10 cellular contexts compared by ENCODE assay signal in the genomic region with DNA sequence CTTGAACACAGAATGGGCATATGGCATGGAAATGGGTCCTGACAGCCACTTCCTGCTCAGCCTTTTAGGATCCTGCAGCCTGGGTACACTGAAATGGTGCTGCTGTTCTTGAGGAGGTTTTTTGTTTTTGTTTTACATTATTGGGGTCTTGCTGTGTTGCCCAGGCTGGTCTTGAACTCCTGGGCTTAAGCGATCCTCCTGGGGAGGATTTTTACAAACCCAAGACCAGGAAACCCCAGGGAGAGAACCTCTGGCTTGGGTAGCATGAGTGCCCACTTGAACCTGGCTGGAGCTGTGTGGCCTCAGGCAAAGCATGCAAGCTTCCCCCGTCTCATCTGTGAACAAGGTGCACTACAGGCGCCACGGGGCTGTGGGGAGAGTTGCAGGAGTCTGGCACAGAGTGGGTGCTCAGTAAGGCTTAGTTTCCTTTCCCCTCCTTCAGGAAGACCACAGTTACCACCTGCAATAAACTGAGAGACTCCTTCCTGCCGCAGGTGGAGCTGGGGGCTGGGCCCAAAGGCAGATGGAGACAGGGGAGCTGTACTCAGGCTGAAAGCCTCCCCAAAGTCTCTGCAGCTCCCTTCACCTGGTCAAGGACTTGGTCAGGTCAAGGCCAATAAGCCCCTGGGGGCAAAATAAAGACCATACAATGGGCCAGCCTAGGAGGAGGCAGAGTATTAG. TPM values are rescaled to one million over a fixed set of nuclear protein-coding genes. Genes with fewer than 3 reads are reported as not detected.
A peak's percentile ranks its signal among the peaks of the same experiment; 100 is the strongest.
DNase-seq lines count a peak whose midpoint lies in the region; ATAC-seq and TF ChIP-seq lines count a peak whose summit lies in the region.
"Had no signal": no experiment of that assay in that cellular context is flagged by ENCODE, and none has a peak within 500 bp of the region (broad histone marks: within the 10 kb centered on the region; RNA-seq: fewer than 3 reads in every experiment).

No MANE protein-coding gene starts in this region.

- peak overlapping the region; percentile 98 for H3K4me3 Mint-ChIP-seq in activated T-helper 1 cell treated with anti-CD3 and anti-CD28 coated beads, Interleukin-12 subunit alpha, Interleukin-12 subunit beta, Interleukin-2, Interleukin-4 antibody, amounts not matched to agents 30 ng/mL and 10 ng/mL and 1 ng/mL, durations not matched to agents 14 hours and 24 hours and 36 hours
- H3K4me3 Mint-ChIP-seq in natural killer cell = peak overlapping the region; percentile 95
- H3K4me3 Mint-ChIP-seq in Calu3 (ENCODE audit: low read depth, unreplicated experiment) = no peak overlapping the region

- no peaks in the 10 kb centered on the region for H3K27me3 Mint-ChIP-seq in activated T-helper 1 cell treated with anti-CD3 and anti-CD28 coated beads, Interleukin-12 subunit alpha, Interleukin-12 subunit beta, Interleukin-2, Interleukin-4 antibody, amounts not matched to agents 30 ng/mL and 10 ng/mL and 1 ng/mL, durations not matched to agents 14 hours and 24 hours and 36 hours (ENCODE audit: insufficient read depth)
- H3K27me3 Mint-ChIP-seq in natural killer cell (ENCODE audit: low read depth in 2 of 2) (no peaks in the 10 kb centered on the region), Calu3 (ENCODE audit: unreplicated experiment) (no peaks in the 10 kb centered on the region)

- peak overlapping the region; percentile 99 for H3K27ac Mint-ChIP-seq in activated T-helper 1 cell treated with anti-CD3 and anti-CD28 coated beads, Interleukin-12 subunit alpha, Interleukin-12 subunit beta, Interleukin-2, Interleukin-4 antibody, amounts not matched to agents 30 ng/mL and 10 ng/mL and 1 ng/mL, durations not matched to agents 14 hours and 24 hours and 36 hours
- H3K27ac Mint-ChIP-seq in natural killer cell = peak overlapping the region; percentile 97 to 98
- H3K27ac Mint-ChIP-seq in Calu3 (ENCODE audit: unreplicated experiment) = no peak overlapping the region

- TF ChIP-seq CTCF in natural killer cell (IDR thresholded peaks at IDR 0.05) (no peak), Calu3 (IDR thresholded peaks at IDR 0.05; ENCODE audit: unreplicated experiment) (no peak)

- DNase-seq in T-helper 22 cell (ENCODE audit: low read depth) (peak; percentile 47), natural killer cell (peak; percentile 42), Calu3 (no peak), GM19238 (ENCODE audit: insufficient read length, low spot score) (no peak), NCI-H526 treated with DMSO at 0.1 percent for 48 hours (lab: John Stamatoyannopoulos, UW) (no peak), OCI-M2 (lab: John Stamatoyannopoulos, UW; ENCODE audit: unreplicated experiment) (no peak)
- DNase-seq in activated T-helper 1 cell treated with anti-CD3 and anti-CD28 coated beads, Interleukin-12 subunit alpha, Interleukin-12 subunit beta, Interleukin-2, Interleukin-4 antibody, amounts not matched to agents 30 ng/mL and 10 ng/mL and 1 ng/mL, durations not matched to agents 14 hours and 24 hours and 36 hours (ENCODE audit: low spot score) = peak; percentile 44
- peak; percentile 58 for DNase-seq in stimulated activated CD8-positive, alpha-beta memory T cell treated with anti-CD3 and anti-CD28 coated beads, Interleukin-7, amount 100 ng/mL, for 4 hours (ENCODE audit: low read depth in 2 of 2)
- DNase-seq: GDM1, retina had no signal

- peaks cover 48% of the 10 kb centered on the region for H3K4me1 Mint-ChIP-seq in activated T-helper 1 cell treated with anti-CD3 and anti-CD28 coated beads, Interleukin-12 subunit alpha, Interleukin-12 subunit beta, Interleukin-2, Interleukin-4 antibody, amounts not matched to agents 30 ng/mL and 10 ng/mL and 1 ng/mL, durations not matched to agents 14 hours and 24 hours and 36 hours (ENCODE audit: low read depth)
- peaks cover 57 to 59% of the 10 kb centered on the region in 2 donors for H3K4me1 Mint-ChIP-seq in natural killer cell
- H3K4me1 Mint-ChIP-seq in Calu3 (ENCODE audit: low read depth, unreplicated experiment) = peaks cover 41% of the 10 kb centered on the region

- H3K36me3 Mint-ChIP-seq in activated T-helper 1 cell treated with anti-CD3 and anti-CD28 coated beads, Interleukin-12 subunit alpha, Interleukin-12 subunit beta, Interleukin-2, Interleukin-4 antibody, amounts not matched to agents 30 ng/mL and 10 ng/mL and 1 ng/mL, durations not matched to agents 14 hours and 24 hours and 36 hours (ENCODE audit: low read depth) = peaks cover 28% of the 10 kb centered on the region
- no peaks in the 10 kb centered on the region for H3K36me3 Mint-ChIP-seq in natural killer cell
- H3K36me3 Mint-ChIP-seq in Calu3 (ENCODE audit: insufficient read depth, unreplicated experiment) = peaks cover 7% of the 10 kb centered on the region

- H3K9me3 Mint-ChIP-seq in activated T-helper 1 cell treated with anti-CD3 and anti-CD28 coated beads, Interleukin-12 subunit alpha, Interleukin-12 subunit beta, Interleukin-2, Interleukin-4 antibody, amounts not matched to agents 30 ng/mL and 10 ng/mL and 1 ng/mL, durations not matched to agents 14 hours and 24 hours and 36 hours = no peaks in the 10 kb centered on the region
- H3K9me3 Mint-ChIP-seq in natural killer cell (no peaks in the 10 kb centered on the region), Calu3 (ENCODE audit: low read depth, unreplicated experiment) (no peaks in the 10 kb centered on the region)

- BruUV-seq in Calu3 (replicated peaks; lab: Mats Ljungman, UMichigan) = no TSS peak

- intact Hi-C loops in activated T-helper 1 cell treated with anti-CD3 and anti-CD28 coated beads, Interleukin-12 subunit alpha, Interleukin-12 subunit beta, Interleukin-2, Interleukin-4 antibody, amounts not matched to agents 30 ng/mL and 10 ng/mL and 1 ng/mL, durations not matched to agents 14 hours and 24 hours and 36 hours (cut with micrococcal nuclease) = loop anchor here (1.0 to 10.0 kb wide), 9 partner anchors 14 to 311 kb away; partner anchors contain the start of genes RAB5IF and SAMHD1
- intact Hi-C loops in natural killer cell (cut with micrococcal nuclease) (loop anchor here (1.0 to 10.0 kb wide), 3 partner anchors 16 to 241 kb away; no protein-coding TSS in a partner anchor), Calu3 (cut with micrococcal nuclease; ENCODE audit: unreplicated experiment) (no loop called here)

- CTCF ChIA-PET in Calu3 (lab: Charles Lee) = interaction anchor here (0.6 to 0.7 kb wide), 2 partner anchors 10 to 133 kb away, joined by 3 to 17 read pairs; no protein-coding TSS in a partner anchor

- peak; percentile 40 to 74 (median 70) for ATAC-seq in natural killer cell

RNA-seq across cellular contexts. Expression of gene SLA2, which starts 1.8 kb away (rescaled TPM):
- total RNA-seq in activated T-helper 1 cell treated with anti-CD3 and anti-CD28 coated beads, Interleukin-12 subunit alpha, Interleukin-12 subunit beta, Interleukin-2, Interleukin-4 antibody, amounts not matched to agents 30 ng/mL and 10 ng/mL and 1 ng/mL, durations not matched to agents 14 hours and 24 hours and 36 hours = 62.0 and 64.0 TPM in 2 replicates
- 100 to 1,000 TPM in 1 of 3 donors, 10 to 100 TPM in 2; 77.0 to 116 (median 90.3) TPM for total RNA-seq in natural killer cell
- total RNA-seq in Calu3 (2022) = not detected in 2 replicates

RNA-seq across cellular contexts. Expression of gene RAB5IF, which starts 38.6 kb away (rescaled TPM):
- total RNA-seq in activated T-helper 1 cell treated with anti-CD3 and anti-CD28 coated beads, Interleukin-12 subunit alpha, Interleukin-12 subunit beta, Interleukin-2, Interleukin-4 antibody, amounts not matched to agents 30 ng/mL and 10 ng/mL and 1 ng/mL, durations not matched to agents 14 hours and 24 hours and 36 hours = 112 and 119 TPM in 2 replicates
- total RNA-seq in natural killer cell = 100 to 1,000 TPM; 158 to 265 (median 247) TPM
- total RNA-seq in Calu3 (2022) = 235 and 250 TPM in 2 replicates

Comparison
In these comparisons a context has a peak if more than half of its experiments do, and no peak if none do; other contexts are left out.
1. DNase-seq: peak in T-helper 22 cell (single experiment), activated T-helper 1 cell treated with anti-CD3 and anti-CD28 coated beads, Interleukin-12 subunit alpha, Interleukin-12 subunit beta, Interleukin-2, Interleukin-4 antibody, amounts not matched to agents 30 ng/mL and 10 ng/mL and 1 ng/mL, durations not matched to agents 14 hours and 24 hours and 36 hours (single experiment), natural killer cell (single experiment) and stimulated activated CD8-positive, alpha-beta memory T cell treated with anti-CD3 and anti-CD28 coated beads, Interleukin-7, amount 100 ng/mL, for 4 hours (2 of 2); none in Calu3 (single experiment), GM19238 (single experiment), NCI-H526 treated with DMSO at 0.1 percent for 48 hours (single experiment) and OCI-M2 (single experiment).
2. RNA of gene SLA2, which starts 1.8 kb away (total RNA-seq): 77.0 to 116 TPM in natural killer cell and 62.0 to 64.0 TPM in activated T-helper 1 cell treated with anti-CD3 and anti-CD28 coated beads, Interleukin-12 subunit alpha, Interleukin-12 subunit beta, Interleukin-2, Interleukin-4 antibody, amounts not matched to agents 30 ng/mL and 10 ng/mL and 1 ng/mL, durations not matched to agents 14 hours and 24 hours and 36 hours; not detected in Calu3; every median in the first group is over 10 times any median in the second.